Comparison of ENCODE assay signal across 11 cellular contexts in genomic region chr15:45003731-45004410, GRCh38. TPM values are rescaled to one million over a fixed set of nuclear protein-coding genes. Genes with fewer than 3 reads are reported as not detected.
DNase-seq lines count a peak whose midpoint lies in the region; ATAC-seq and TF ChIP-seq lines count a peak whose summit lies in the region.
"Not testable (repeated sequence)": the region's sequence is repeated elsewhere in the genome, so short reads cannot be mapped to it uniquely, and the experiment has no call there.
"Had no signal": no experiment of that assay in that cellular context is flagged by ENCODE, and none has a peak within 500 bp of the region (broad histone marks: within the 10 kb centered on the region; RNA-seq: fewer than 3 reads in every experiment).

No MANE protein-coding gene starts in this region.

- H3K36me3 Mint-ChIP-seq in stimulated activated effector memory CD8-positive, alpha-beta T cell treated with anti-CD3 and anti-CD28 coated beads, Interleukin-12 subunit alpha, Interleukin-12 subunit beta, amount 100 ng/mL, for 72 hours: not testable (repeated sequence)

- not testable (repeated sequence) for H3K4me1 Mint-ChIP-seq in stimulated activated effector memory CD8-positive, alpha-beta T cell treated with anti-CD3 and anti-CD28 coated beads, Interleukin-12 subunit alpha, Interleukin-12 subunit beta, amount 100 ng/mL, for 72 hours

- intact Hi-C loops in dorsolateral prefrontal cortex (cut with DNase I): not testable (repeated sequence)

- DNase-seq in GM10266 (ENCODE audit: extremely low spot score) (peak; percentile 42), NCI-H82 (lab: John Stamatoyannopoulos, UW) (peak; percentile 56), kidney tubule cell (ENCODE audit: low spot score) (peak; percentile 49)
- DNase-seq in dorsolateral prefrontal cortex; stimulated activated effector memory CD8-positive, alpha-beta T cell treated with anti-CD3 and anti-CD28 coated beads, Interleukin-12 subunit alpha, Interleukin-12 subunit beta, amount 100 ng/mL, for 72 hours (ENCODE audit: low spot score in 2 of 2): not testable (repeated sequence)

- TF ChIP-seq CTCF in GM10266 (IDR thresholded peaks at IDR 0.05; ENCODE audit: control insufficient read depth, insufficient read depth, low read depth, missing control alignments); dorsolateral prefrontal cortex (IDR thresholded peaks at IDR 0.05 in 54 of 56, conservative IDR thresholded peaks at IDR 0.05 in 2 of 56; ENCODE audit: low read depth in 1 of 56, partially characterized antibody in 56 of 56): not testable (repeated sequence)

- H3K4me3 ChIP-seq in dorsolateral prefrontal cortex: not testable (repeated sequence)

- not testable (repeated sequence) for H3K4me3 Mint-ChIP-seq in stimulated activated effector memory CD8-positive, alpha-beta T cell treated with anti-CD3 and anti-CD28 coated beads, Interleukin-12 subunit alpha, Interleukin-12 subunit beta, amount 100 ng/mL, for 72 hours

- H3K27ac ChIP-seq in dorsolateral prefrontal cortex: peak overlapping the region in 36 of 59 donors; percentile 9 to 86 (median 63)

- ATAC-seq in GM19328 (IDR thresholded peaks at IDR 0.05; ENCODE audit: unreplicated experiment): peak; percentile 72
- peak; percentile 91 for ATAC-seq in HG02884 (IDR thresholded peaks at IDR 0.05; ENCODE audit: unreplicated experiment)
- ATAC-seq in stimulated activated effector memory CD8-positive, alpha-beta T cell treated with anti-CD3 and anti-CD28 coated beads, Interleukin-12 subunit alpha, Interleukin-12 subunit beta, amount 100 ng/mL, for 72 hours: peak; percentile 31

- H3K27ac Mint-ChIP-seq in stimulated activated effector memory CD8-positive, alpha-beta T cell treated with anti-CD3 and anti-CD28 coated beads, Interleukin-12 subunit alpha, Interleukin-12 subunit beta, amount 100 ng/mL, for 72 hours: not testable (repeated sequence)

- H3K27me3 ChIP-seq in dorsolateral prefrontal cortex: not testable (repeated sequence)

- not testable (repeated sequence) for H3K9me3 Mint-ChIP-seq in stimulated activated effector memory CD8-positive, alpha-beta T cell treated with anti-CD3 and anti-CD28 coated beads, Interleukin-12 subunit alpha, Interleukin-12 subunit beta, amount 100 ng/mL, for 72 hours

RNA-seq across cellular contexts. Expression of gene SORD, which starts 19.1 kb away (rescaled TPM):
- 10 to 100 TPM in 115 of 120 experiments, 1 to 10 TPM in 5; 7.3 to 24.3 (median 15.2) TPM for total RNA-seq in dorsolateral prefrontal cortex

RNA-seq across cellular contexts. Expression of gene TERB2, which starts 47.4 kb away (rescaled TPM):
- not detected for total RNA-seq in dorsolateral prefrontal cortex
- total RNA-seq: A673, MCF 10A, NCI-H460, PC-3 had no signal

Comparison
In these comparisons a context has a peak if more than half of its experiments do, and no peak if none do; other contexts are left out.
1. ATAC-seq: peak in every context shown above with its lines; median percentile 91 in HG02884; 72 in GM19328; 31 in stimulated activated effector memory CD8-positive, alpha-beta T cell treated with anti-CD3 and anti-CD28 coated beads, Interleukin-12 subunit alpha, Interleukin-12 subunit beta, amount 100 ng/mL, for 72 hours.